Comparison of ENCODE assay signal across 16 cellular contexts in genomic region chr1:241525026-241525425, GRCh38.
DNase-seq lines count a peak whose midpoint lies in the region; ATAC-seq lines count a peak whose summit lies in the region.
"Had no signal": no experiment of that assay in that cellular context is flagged by ENCODE, and none has a peak within 500 bp of the region (broad histone marks: within the 10 kb centered on the region; RNA-seq: fewer than 3 reads in every experiment).

No MANE protein-coding gene starts in this region.

- H3K4me3 Mint-ChIP-seq in T-helper 2 cell treated with Interferon-gamma antibody and Interleukin-4, amounts not matched to agents 5 μg/mL and 100 μg/mL, for 36 hours: no peak overlapping the region
- H3K4me3 Mint-ChIP-seq: CD4-positive, alpha-beta T cell; HFFc6 had no signal

- no peak overlapping the region for H3K27ac Mint-ChIP-seq in T-helper 2 cell treated with Interferon-gamma antibody and Interleukin-4, amounts not matched to agents 5 μg/mL and 100 μg/mL, for 36 hours
- H3K27ac Mint-ChIP-seq: CD4-positive, alpha-beta T cell; HFFc6 had no signal

- H3K4me1 Mint-ChIP-seq in T-helper 2 cell treated with Interferon-gamma antibody and Interleukin-4, amounts not matched to agents 5 μg/mL and 100 μg/mL, for 36 hours (ENCODE audit: low read depth): peaks cover 5% of the 10 kb centered on the region

- DNase-seq in NCI-H748 (lab: John Stamatoyannopoulos, UW; ENCODE audit: unreplicated experiment): peak; percentile 2
- no peak for DNase-seq in NCI-H748 treated with DMSO at 0.1 percent for 48 hours (lab: John Stamatoyannopoulos, UW)
- peak; percentile 55 to 79 for DNase-seq in NCI-H1930 (lab: John Stamatoyannopoulos, UW)
- peak; percentile 25 for DNase-seq in SHP77 treated with DMSO at 0.1 percent for 48 hours (lab: John Stamatoyannopoulos, UW)
- DNase-seq in pons (ENCODE audit: low spot score): peak; percentile 6
- DNase-seq in T-helper 2 cell treated with Interferon-gamma antibody and Interleukin-4, amounts not matched to agents 5 μg/mL and 100 μg/mL, for 36 hours (ENCODE audit: low spot score): no peak
- DNase-seq: AML-193; Caco-2; CD4-positive, alpha-beta T cell; DMS79 treated with DMSO at 0.1 percent for 48 hours; GF-D8; GOT3; H7; HFFc6 had no signal

- peaks cover 52% of the 10 kb centered on the region for H3K27me3 Mint-ChIP-seq in T-helper 2 cell treated with Interferon-gamma antibody and Interleukin-4, amounts not matched to agents 5 μg/mL and 100 μg/mL, for 36 hours (ENCODE audit: low read depth)

- no peaks in the 10 kb centered on the region for H3K9me3 Mint-ChIP-seq in T-helper 2 cell treated with Interferon-gamma antibody and Interleukin-4, amounts not matched to agents 5 μg/mL and 100 μg/mL, for 36 hours
- H3K9me3 Mint-ChIP-seq: CD4-positive, alpha-beta T cell; HFFc6 had no signal

- H3K36me3 Mint-ChIP-seq in T-helper 2 cell treated with Interferon-gamma antibody and Interleukin-4, amounts not matched to agents 5 μg/mL and 100 μg/mL, for 36 hours (ENCODE audit: low read depth): no peaks in the 10 kb centered on the region

- no peak for ATAC-seq in HG02588 (IDR thresholded peaks at IDR 0.05; ENCODE audit: unreplicated experiment)
- ATAC-seq: HCT116 had no signal

Comparison
In these comparisons a context has a peak if more than half of its experiments do, and no peak if none do; other contexts are left out.
1. DNase-seq: peak in NCI-H748 (single experiment), NCI-H1930 (2 of 2), SHP77 treated with DMSO at 0.1 percent for 48 hours (single experiment) and pons (single experiment); none in NCI-H748 treated with DMSO at 0.1 percent for 48 hours (single experiment) and T-helper 2 cell treated with Interferon-gamma antibody and Interleukin-4, amounts not matched to agents 5 μg/mL and 100 μg/mL, for 36 hours (single experiment).